ENCODE assay signal across 15 cellular contexts in genomic region chr17:83110755-83111154, GRCh38. TPM values are rescaled to one million over a fixed set of nuclear protein-coding genes. Genes with fewer than 3 reads are reported as not detected.
DNase-seq lines count a peak whose midpoint lies in the region; ATAC-seq, FAIRE-seq and TF ChIP-seq lines count a peak whose summit lies in the region.
"Had no signal": no experiment of that assay in that cellular context is flagged by ENCODE, and none has a peak within 500 bp of the region (broad histone marks: within the 10 kb centered on the region; RNA-seq: fewer than 3 reads in every experiment).

No MANE protein-coding gene starts in this region.

- H4K20me1 ChIP-seq in HepG2 (ENCODE audit: insufficient read depth, low read length) (no peaks in the 10 kb centered on the region; the same call in 1 of the 2 replicates), fibroblast of lung (ENCODE audit: control insufficient read depth, extremely low read depth, insufficient read depth, low read length) (no peaks in the 10 kb centered on the region), osteoblast (ENCODE audit: insufficient read depth, low read length) (no peaks in the 10 kb centered on the region)

- WGBS in liver = 50% methylated on average over 16 of the region's 16 CpGs
- 19% methylated on average over 16 of the region's 16 CpGs for WGBS in HepG2 (ENCODE audit: low lambda C conversion rate)

- TF ChIP-seq POLR2A in HepG2 (IDR thresholded peaks at IDR 0.05; ENCODE audit: insufficient read depth in 1 of 2, low read depth in 2 of 2, low read length in 2 of 2) = no peak

- TF ChIP-seq RAD21 in liver (IDR thresholded peaks at IDR 0.05) = peak in 1 of 2 donors; percentile 40
- no peak for TF ChIP-seq RAD21 in HepG2 (CRISPR knock-in tag; IDR thresholded peaks at IDR 0.05)

- H3K9ac ChIP-seq in liver (ENCODE audit: low read depth in 1 of 2, low read length in 2 of 2) = no peak overlapping the region
- H3K9ac ChIP-seq in HepG2 (ENCODE audit: insufficient read depth, low read depth, low read length) = no peak overlapping the region
- peak overlapping the region; percentile 28 for H3K9ac ChIP-seq in fibroblast of lung (ENCODE audit: insufficient read depth, low read length)
- H3K9ac ChIP-seq: KMS-11 had no signal

- CTCF ChIA-PET in HepG2 (lab: Yijun Ruan, JAX; ENCODE audit: low intra/inter-chr PET ratio, low total read pairs) = no interaction called here

- POLR2A ChIA-PET in HepG2 (lab: Yijun Ruan, JAX) = no interaction called here

- no peak for TF ChIP-seq EP300 in HepG2 (IDR thresholded peaks at IDR 0.05; ENCODE audit: low read depth in 2 of 2, low read length in 2 of 2)
- TF ChIP-seq EP300 in HepG2 (CRISPR knock-in tag; IDR thresholded peaks at IDR 0.05; ENCODE audit: borderline replicate concordance) = no peak

- H3K27me3 ChIP-seq in liver (ENCODE audit: control insufficient read depth in 4 of 4, insufficient read depth in 4 of 4, low read length in 3 of 4) (no peaks in the 10 kb centered on the region), HepG2 (ENCODE audit: control insufficient read depth in 1 of 2, insufficient read depth in 2 of 2, low read length in 2 of 2) (peaks cover 27 to 88% of the 10 kb centered on the region in 2 experiments), fibroblast of lung (ENCODE audit: control insufficient read depth, insufficient read depth, low read length) (peaks cover 4% of the 10 kb centered on the region), osteoblast (ENCODE audit: insufficient read depth, low read length) (no peaks in the 10 kb centered on the region)

- H3K4me2 ChIP-seq in HepG2 (ENCODE audit: low read depth, low read length) (no peak overlapping the region), fibroblast of lung (ENCODE audit: extremely low read depth, insufficient read depth, low read length) (peak overlapping the region; percentile 84), osteoblast (ENCODE audit: insufficient read depth, low read length) (peak overlapping the region; percentile 97)
- H3K4me2 ChIP-seq: KMS-11 had no signal

- H3K27ac ChIP-seq in liver (ENCODE audit: low read depth in 1 of 2, low read length in 2 of 2) (peak overlapping the region in 1 of 2 donors; percentile 67), HepG2 (ENCODE audit: extremely low read length, insufficient read depth, low read length) (no peak overlapping the region), fibroblast of lung (ENCODE audit: insufficient read depth, low read length) (peak overlapping the region; percentile 84), osteoblast (ENCODE audit: low read depth, low read length) (peak overlapping the region; percentile 94)
- H3K27ac ChIP-seq: KMS-11 had no signal

- H3K4me1 ChIP-seq in liver (ENCODE audit: control insufficient read depth in 4 of 4, insufficient read depth in 4 of 4, low read length in 3 of 4) (no peaks in the 10 kb centered on the region), HepG2 (ENCODE audit: insufficient read depth, low read length) (peaks cover 12% of the 10 kb centered on the region), fibroblast of lung (ENCODE audit: control insufficient read depth, extremely low read depth, insufficient read depth, low read length) (peaks cover 13% of the 10 kb centered on the region), osteoblast (ENCODE audit: insufficient read depth, low read length) (peaks cover 22% of the 10 kb centered on the region)

- no TSS peak for BruUV-seq in HepG2 (replicated peaks; lab: Mats Ljungman, UMichigan)

- H2AFZ ChIP-seq in HepG2 (ENCODE audit: low read length) (no peak overlapping the region), fibroblast of lung (ENCODE audit: low read length) (peak overlapping the region; percentile 73), osteoblast (ENCODE audit: low read length) (peak overlapping the region; percentile 79)

- FAIRE-seq in HepG2 (lab: Jason Lieb, UNC) = no peak
- FAIRE-seq in frontal cortex (lab: Jason Lieb, UNC) = no peak

- H3K79me2 ChIP-seq in HepG2 (ENCODE audit: insufficient read depth, low read length) (no peaks in the 10 kb centered on the region), fibroblast of lung (ENCODE audit: control insufficient read depth, insufficient read depth, low read length) (no peaks in the 10 kb centered on the region), osteoblast (ENCODE audit: insufficient read depth, low read length) (no peaks in the 10 kb centered on the region)

- in situ Hi-C loops in HepG2 (cut with HindIII; ENCODE audit: extremely low pct_ligation_motif_present, low pct_unique_long_range_greater_than_20kb) = no loop called here

- DNase-seq in HepG2 (ENCODE audit: low spot score) = no peak
- peak in 1 of 2 donors; percentile 45 for DNase-seq in fibroblast of lung (ENCODE audit: low read depth in 2 of 2)
- DNase-seq in osteoblast (ENCODE audit: insufficient read length, low spot score, missing footprints) = peak; percentile 89
- DNase-seq in frontal cortex (ENCODE audit: low spot score in 2 of 2) = no peak
- no peak for DNase-seq in NCI-H187 (lab: John Stamatoyannopoulos, UW)
- no peak for DNase-seq in DMS153 treated with DMSO at 0.1 percent for 48 hours (lab: John Stamatoyannopoulos, UW; ENCODE audit: unreplicated experiment)
- DNase-seq in GOT3 (lab: John Stamatoyannopoulos, UW) = no peak
- DNase-seq: activated CD4-positive, alpha-beta T cell treated with anti-CD3 and anti-CD28 coated beads, Interleukin-2, amount 50 U/mL, for 4 hours; activated naive CD4-positive, alpha-beta T cell treated with Interleukin-2 at 50 U/mL for 16 hours; cerebellar nuclear complex; DMS79 treated with DMSO at 0.1 percent for 48 hours; NCI-H2029 treated with DMSO at 0.1 percent for 48 hours had no signal

- no peaks in the 10 kb centered on the region for H3K36me3 ChIP-seq in liver (ENCODE audit: control insufficient read depth in 4 of 4, insufficient read depth in 3 of 4, low read depth in 1 of 4, low read length in 3 of 4)
- H3K36me3 ChIP-seq in HepG2 (replicated peaks in 1 of 2; ENCODE audit: control insufficient read depth in 1 of 2, insufficient read depth in 2 of 2, low read length in 2 of 2) = no peaks in the 10 kb centered on the region
- no peaks in the 10 kb centered on the region for H3K36me3 ChIP-seq in fibroblast of lung (ENCODE audit: control insufficient read depth, insufficient read depth, low read length)
- H3K36me3 ChIP-seq in osteoblast (ENCODE audit: insufficient read depth, low read length) = no peaks in the 10 kb centered on the region

- no peak for TF ChIP-seq CTCF in liver (IDR thresholded peaks at IDR 0.05; ENCODE audit: low read depth, low read length, missing input control)
- no peak for TF ChIP-seq CTCF in HepG2 (CRISPR knock-in tag; IDR thresholded peaks at IDR 0.05)
- no peak for TF ChIP-seq CTCF in fibroblast of lung (conservative IDR thresholded peaks at IDR 0.05 in 1 of 2, IDR thresholded peaks at IDR 0.05 in 1 of 2; ENCODE audit: low read depth in 1 of 2, low read length in 2 of 2)
- TF ChIP-seq CTCF in osteoblast (IDR thresholded peaks at IDR 0.05; ENCODE audit: extremely low read depth, low read depth, low read length) = no peak

- no peak for ATAC-seq in HepG2

- H3K4me3 ChIP-seq in liver (ENCODE audit: low read depth in 1 of 3, low read length in 3 of 3) (no peak overlapping the region), HepG2 (replicated peaks in 1 of 3; ENCODE audit: insufficient read depth in 1 of 3, low read depth in 2 of 3, low read length in 3 of 3) (no peak overlapping the region), fibroblast of lung (replicated peaks in 1 of 4; ENCODE audit: control extremely low read depth in 1 of 4, insufficient read depth in 1 of 4, low read depth in 3 of 4, low read length in 4 of 4) (peak overlapping the region; percentile 5 to 47 (median 26)), osteoblast (ENCODE audit: insufficient read depth, low read length) (peak overlapping the region; percentile 74)
- H3K4me3 ChIP-seq: lung had no signal

- H3K9me3 ChIP-seq in liver (ENCODE audit: control insufficient read depth in 4 of 4, low read length in 3 of 4) (no peaks in the 10 kb centered on the region), HepG2 (ENCODE audit: low read length) (no peaks in the 10 kb centered on the region), fibroblast of lung (ENCODE audit: control insufficient read depth, insufficient read depth, low read depth, low read length) (peaks cover 6% of the 10 kb centered on the region), osteoblast (ENCODE audit: low read depth, low read length) (peaks cover 4% of the 10 kb centered on the region)

- intact Hi-C loops in HepG2 (cut with micrococcal nuclease; ENCODE audit: unreplicated experiment) = no loop called here

TF ChIP-seq in liver, 16 proteins besides CTCF, POLR2A, EP300 and RAD21 (continues in another document):
- TF ChIP-seq FOXA1 (IDR thresholded peaks at IDR 0.05) = no peak

RNA-seq across cellular contexts. Expression of gene METRNL, which starts 31.3 kb away (rescaled TPM):
- total RNA-seq in liver = 1 to 10 TPM; 8.5 to 8.7 TPM
- polyA plus RNA-seq in liver = 1 to 10 TPM in 1 of 2 donors, under 1 TPM in 1; 0.67 to 9.0 TPM
- 0.66 and 1.2 TPM in 2 replicates for total RNA-seq in HepG2 (2016; rRNA removed; fragmentation: Illumina TruSeq; extraction: Trizol)
- 0.81 and 1.1 TPM in 2 replicates for total RNA-seq in HepG2 (2016; cell fraction: cytosol; rRNA removed; fragmentation: Illumina TruSeq; extraction: Trizol; ENCODE audit: low read depth)
- total RNA-seq in HepG2 (2016; cell fraction: insoluble cytoplasmic fraction; rRNA removed; fragmentation: Illumina TruSeq; extraction: Trizol) = 0.56 and 1.0 TPM in 2 replicates
- 1.7 and 2.2 TPM in 2 replicates for total RNA-seq in HepG2 (2016; cell fraction: membrane; rRNA removed; fragmentation: Illumina TruSeq; extraction: Trizol)
- total RNA-seq in HepG2 (2016; cell fraction: nucleus; rRNA removed; fragmentation: Illumina TruSeq; extraction: Trizol) = 0.31 TPM in 1 of 2 replicates, not detected in the other
- 0.84 and 1.4 TPM in 2 replicates for polyA plus RNA-seq in HepG2 (2011; rRNA removed)
- 2.1 and 2.5 TPM in 2 replicates for polyA plus RNA-seq in HepG2 (2011; cell fraction: cytosol; rRNA removed)
- 1.2 and 1.8 TPM in 2 replicates for polyA plus RNA-seq in HepG2 (2011; cell fraction: nucleus; rRNA removed)
- 0.23 and 0.79 TPM in 2 replicates for polyA plus RNA-seq in HepG2 (2012)
- polyA plus RNA-seq in HepG2 (2016; cell fraction: cytosol; fragmentation: Illumina TruSeq; extraction: Trizol; ENCODE audit: low read depth) = 1.1 and 1.2 TPM in 2 replicates
- 0.69 and 0.92 TPM in 2 replicates for polyA plus RNA-seq in HepG2 (2016; cell fraction: insoluble cytoplasmic fraction; fragmentation: Illumina TruSeq; extraction: Trizol; ENCODE audit: low read depth)
- 2.1 TPM in 2 replicates for polyA plus RNA-seq in HepG2 (2016; cell fraction: membrane; fragmentation: Illumina TruSeq; extraction: Trizol; ENCODE audit: low read depth)
- 1.2 and 1.3 TPM in 2 replicates for polyA plus RNA-seq in HepG2 (2016; cell fraction: nucleus; fragmentation: Illumina TruSeq; extraction: Trizol; ENCODE audit: insufficient read depth, low read depth)
- 2.5 and 12.3 TPM in 2 replicates for polyA minus RNA-seq in HepG2 (2011; rRNA and poly(A)+ RNA removed; ENCODE audit: low replicate concordance)
- polyA minus RNA-seq in HepG2 (2011; cell fraction: cytosol; rRNA and poly(A)+ RNA removed) = 2.9 and 4.6 TPM in 2 replicates
- polyA minus RNA-seq in HepG2 (2011; cell fraction: nucleus; rRNA and poly(A)+ RNA removed) = 0.87 and 1.4 TPM in 2 replicates
- 114 and 120 TPM in 2 replicates for total RNA-seq in fibroblast of lung
- polyA plus RNA-seq in fibroblast of lung = 27.0 TPM in 2 replicates
- polyA plus RNA-seq in fibroblast of lung (2012) = 64.9 and 78.1 TPM in 2 replicates
- polyA minus RNA-seq in fibroblast of lung (ENCODE audit: low replicate concordance) = 23.0 and 29.3 TPM in 2 replicates
- total RNA-seq in osteoblast = 137 and 140 TPM in 2 replicates
- total RNA-seq in frontal cortex = 45.2 TPM

Comparison
In these comparisons a context has a peak if more than half of its experiments do, and no peak if none do; other contexts are left out.
1. H3K4me3 ChIP-seq: peak in fibroblast of lung (4 of 4) and osteoblast (single experiment); none in liver (0 of 3) and HepG2 (0 of 3).